ENCODE assay signal across 1 cellular context in the genomic region with DNA sequence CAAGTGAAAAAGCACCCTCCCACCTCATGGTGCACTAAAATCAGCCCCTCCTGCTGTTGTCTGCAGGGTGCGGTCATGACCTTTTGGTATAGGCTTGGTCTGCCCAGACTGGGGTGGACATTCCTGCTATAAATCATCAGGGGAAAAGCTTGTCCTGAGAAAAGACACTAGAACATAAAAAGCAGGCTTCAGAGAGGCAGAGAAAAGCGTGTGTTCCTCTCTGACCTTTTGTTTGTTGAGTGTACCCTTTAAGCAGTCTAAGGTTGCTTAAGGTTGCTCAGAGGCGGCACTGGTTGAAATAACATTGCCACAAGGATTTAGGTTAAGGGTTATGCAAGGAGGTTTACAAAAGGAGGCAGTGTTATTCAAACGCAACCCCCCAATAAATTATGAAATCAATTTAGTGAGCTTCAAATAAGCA.
TF ChIP-seq lines count a peak whose summit lies in the region.

No MANE protein-coding gene starts in this region.

TF ChIP-seq in GM23338, 12 proteins besides CTCF, POLR2A, EP300 and RAD21 (continued from another document):
- TF ChIP-seq, protein P1, sequence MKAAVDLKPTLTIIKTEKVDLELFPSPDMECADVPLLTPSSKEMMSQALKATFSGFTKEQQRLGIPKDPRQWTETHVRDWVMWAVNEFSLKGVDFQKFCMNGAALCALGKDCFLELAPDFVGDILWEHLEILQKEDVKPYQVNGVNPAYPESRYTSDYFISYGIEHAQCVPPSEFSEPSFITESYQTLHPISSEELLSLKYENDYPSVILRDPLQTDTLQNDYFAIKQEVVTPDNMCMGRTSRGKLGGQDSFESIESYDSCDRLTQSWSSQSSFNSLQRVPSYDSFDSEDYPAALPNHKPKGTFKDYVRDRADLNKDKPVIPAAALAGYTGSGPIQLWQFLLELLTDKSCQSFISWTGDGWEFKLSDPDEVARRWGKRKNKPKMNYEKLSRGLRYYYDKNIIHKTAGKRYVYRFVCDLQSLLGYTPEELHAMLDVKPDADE (IDR thresholded peaks at IDR 0.05): no peak
- TF ChIP-seq, protein P2, sequence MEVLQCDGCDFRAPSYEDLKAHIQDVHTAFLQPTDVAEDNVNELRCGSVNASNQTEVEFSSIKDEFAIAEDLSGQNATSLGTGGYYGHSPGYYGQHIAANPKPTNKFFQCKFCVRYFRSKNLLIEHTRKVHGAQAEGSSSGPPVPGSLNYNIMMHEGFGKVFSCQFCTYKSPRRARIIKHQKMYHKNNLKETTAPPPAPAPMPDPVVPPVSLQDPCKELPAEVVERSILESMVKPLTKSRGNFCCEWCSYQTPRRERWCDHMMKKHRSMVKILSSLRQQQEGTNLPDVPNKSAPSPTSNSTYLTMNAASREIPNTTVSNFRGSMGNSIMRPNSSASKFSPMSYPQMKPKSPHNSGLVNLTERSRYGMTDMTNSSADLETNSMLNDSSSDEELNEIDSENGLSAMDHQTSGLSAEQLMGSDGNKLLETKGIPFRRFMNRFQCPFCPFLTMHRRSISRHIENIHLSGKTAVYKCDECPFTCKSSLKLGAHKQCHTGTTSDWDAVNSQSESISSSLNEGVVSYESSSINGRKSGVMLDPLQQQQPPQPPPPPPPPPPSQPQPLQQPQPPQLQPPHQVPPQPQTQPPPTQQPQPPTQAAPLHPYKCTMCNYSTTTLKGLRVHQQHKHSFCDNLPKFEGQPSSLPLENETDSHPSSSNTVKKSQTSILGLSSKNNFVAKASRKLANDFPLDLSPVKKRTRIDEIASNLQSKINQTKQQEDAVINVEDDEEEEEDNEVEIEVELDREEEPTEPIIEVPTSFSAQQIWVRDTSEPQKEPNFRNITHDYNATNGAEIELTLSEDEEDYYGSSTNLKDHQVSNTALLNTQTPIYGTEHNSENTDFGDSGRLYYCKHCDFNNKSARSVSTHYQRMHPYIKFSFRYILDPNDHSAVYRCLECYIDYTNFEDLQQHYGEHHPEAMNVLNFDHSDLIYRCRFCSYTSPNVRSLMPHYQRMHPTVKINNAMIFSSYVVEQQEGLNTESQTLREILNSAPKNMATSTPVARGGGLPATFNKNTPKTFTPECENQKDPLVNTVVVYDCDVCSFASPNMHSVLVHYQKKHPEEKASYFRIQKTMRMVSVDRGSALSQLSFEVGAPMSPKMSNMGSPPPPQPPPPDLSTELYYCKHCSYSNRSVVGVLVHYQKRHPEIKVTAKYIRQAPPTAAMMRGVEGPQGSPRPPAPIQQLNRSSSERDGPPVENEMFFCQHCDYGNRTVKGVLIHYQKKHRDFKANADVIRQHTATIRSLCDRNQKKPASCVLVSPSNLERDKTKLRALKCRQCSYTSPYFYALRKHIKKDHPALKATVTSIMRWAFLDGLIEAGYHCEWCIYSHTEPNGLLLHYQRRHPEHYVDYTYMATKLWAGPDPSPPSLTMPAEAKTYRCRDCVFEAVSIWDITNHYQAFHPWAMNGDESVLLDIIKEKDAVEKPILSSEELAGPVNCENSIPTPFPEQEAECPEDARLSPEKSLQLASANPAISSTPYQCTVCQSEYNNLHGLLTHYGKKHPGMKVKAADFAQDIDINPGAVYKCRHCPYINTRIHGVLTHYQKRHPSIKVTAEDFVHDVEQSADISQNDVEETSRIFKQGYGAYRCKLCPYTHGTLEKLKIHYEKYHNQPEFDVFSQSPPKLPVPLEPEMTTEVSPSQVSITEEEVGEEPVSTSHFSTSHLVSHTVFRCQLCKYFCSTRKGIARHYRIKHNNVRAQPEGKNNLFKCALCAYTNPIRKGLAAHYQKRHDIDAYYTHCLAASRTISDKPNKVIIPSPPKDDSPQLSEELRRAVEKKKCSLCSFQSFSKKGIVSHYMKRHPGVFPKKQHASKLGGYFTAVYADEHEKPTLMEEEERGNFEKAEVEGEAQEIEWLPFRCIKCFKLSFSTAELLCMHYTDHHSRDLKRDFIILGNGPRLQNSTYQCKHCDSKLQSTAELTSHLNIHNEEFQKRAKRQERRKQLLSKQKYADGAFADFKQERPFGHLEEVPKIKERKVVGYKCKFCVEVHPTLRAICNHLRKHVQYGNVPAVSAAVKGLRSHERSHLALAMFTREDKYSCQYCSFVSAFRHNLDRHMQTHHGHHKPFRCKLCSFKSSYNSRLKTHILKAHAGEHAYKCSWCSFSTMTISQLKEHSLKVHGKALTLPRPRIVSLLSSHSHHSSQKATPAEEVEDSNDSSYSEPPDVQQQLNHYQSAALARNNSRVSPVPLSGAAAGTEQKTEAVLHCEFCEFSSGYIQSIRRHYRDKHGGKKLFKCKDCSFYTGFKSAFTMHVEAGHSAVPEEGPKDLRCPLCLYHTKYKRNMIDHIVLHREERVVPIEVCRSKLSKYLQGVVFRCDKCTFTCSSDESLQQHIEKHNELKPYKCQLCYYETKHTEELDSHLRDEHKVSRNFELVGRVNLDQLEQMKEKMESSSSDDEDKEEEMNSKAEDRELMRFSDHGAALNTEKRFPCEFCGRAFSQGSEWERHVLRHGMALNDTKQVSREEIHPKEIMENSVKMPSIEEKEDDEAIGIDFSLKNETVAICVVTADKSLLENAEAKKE (CRISPR knock-in tag; IDR thresholded peaks at IDR 0.05): no peak
- TF ChIP-seq NANOG (IDR thresholded peaks at IDR 0.05; ENCODE audit: borderline replicate concordance): no peak
- TF ChIP-seq EZH2 (IDR thresholded peaks at IDR 0.05; ENCODE audit: low read depth, unreplicated experiment): no peak
